In the genomic region with DNA sequence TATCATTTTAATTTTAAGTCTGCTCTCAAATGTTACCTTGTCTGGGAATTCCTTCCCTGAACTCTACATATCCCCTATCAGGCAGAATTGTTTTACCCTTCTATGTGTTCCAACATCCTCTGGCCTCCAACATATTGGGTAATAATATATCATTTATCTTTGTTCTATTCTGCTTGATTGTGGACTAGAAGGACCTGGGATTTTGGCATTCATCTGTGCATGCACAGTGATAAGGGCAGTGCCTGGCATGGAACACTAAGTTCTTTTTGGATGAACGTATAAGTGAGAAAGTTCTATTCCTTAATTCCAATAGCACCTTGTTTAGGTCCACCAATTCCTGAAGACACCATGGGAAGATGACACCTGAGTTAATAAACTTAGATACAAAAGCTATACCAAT, we compare ENCODE assay signal across 27 cellular contexts. TPM values are rescaled to one million over a fixed set of nuclear protein-coding genes. Genes with fewer than 3 reads are reported as not detected.
DNase-seq lines count a peak whose midpoint lies in the region; ATAC-seq and TF ChIP-seq lines count a peak whose summit lies in the region.
"Had no signal": no experiment of that assay in that cellular context is flagged by ENCODE, and none has a peak within 500 bp of the region (broad histone marks: within the 10 kb centered on the region; RNA-seq: fewer than 3 reads in every experiment).

No MANE protein-coding gene starts in this region.

- no peaks in the 10 kb centered on the region for H3K9me3 ChIP-seq in right atrium auricular region
- no peaks in the 10 kb centered on the region for H3K9me3 ChIP-seq in body of pancreas
- H3K9me3 ChIP-seq in testis, result no peaks in the 10 kb centered on the region
- H3K9me3 ChIP-seq: BE2C, BLaER1 had no signal

- H3K4me3 ChIP-seq in right atrium auricular region, result no peak overlapping the region
- H3K4me3 ChIP-seq in body of pancreas, result no peak overlapping the region
- no peak overlapping the region for H3K4me3 ChIP-seq in testis
- H3K4me3 ChIP-seq: BLaER1, GM12878 had no signal

- H3K27ac ChIP-seq in right atrium auricular region (no peak overlapping the region), body of pancreas (no peak overlapping the region), testis (peak overlapping the region in 1 of 2 donors; percentile 28)
- H3K27ac ChIP-seq: BLaER1 had no signal

- WGBS in body of pancreas, 2 donors, result 13 to 14% methylated on average over 1 of the region's 1 CpG
- 41 to 42% methylated on average over 1 of the region's 1 CpG for WGBS in testis, 2 donors

- TF ChIP-seq POLR2A in body of pancreas (IDR thresholded peaks at IDR 0.05) (no peak), testis (IDR thresholded peaks at IDR 0.05) (no peak)

- H3K27me3 ChIP-seq in right atrium auricular region (no peaks in the 10 kb centered on the region), body of pancreas (no peaks in the 10 kb centered on the region), testis (no peaks in the 10 kb centered on the region)
- H3K27me3 ChIP-seq: BE2C, BLaER1 had no signal

- H3K4me1 ChIP-seq in right atrium auricular region, result no peaks in the 10 kb centered on the region
- peaks cover 15% of the 10 kb centered on the region for H3K4me1 ChIP-seq in body of pancreas
- H3K4me1 ChIP-seq in testis, result peaks cover 4% of the 10 kb centered on the region
- H3K4me1 ChIP-seq: BE2C, BLaER1 had no signal

- intact Hi-C loops in Right ventricle myocardium superior (cut with DNase I) (no loop called here), body of pancreas (cut with DNase I) (no loop called here), testis (cut with DNase I; ENCODE audit: low total_unique reads) (no loop called here)

- no peak for DNase-seq in Right ventricle myocardium superior
- DNase-seq in right atrium auricular region (ENCODE audit: low spot score), result no peak
- peak in 2 of 4 donors; percentile 20 to 27 for DNase-seq in body of pancreas
- peak; percentile 34 for DNase-seq in testis
- DNase-seq in NCI-H2081 (lab: John Stamatoyannopoulos, UW), result no peak
- DNase-seq: 8988T; ACHN; BE2C; C1 segment of cervical spinal cord; CD4-positive, alpha-beta memory T cell; CD4-positive, CD25-positive, alpha-beta regulatory T cell; CD8-positive, alpha-beta memory T cell; COR-L47; DMS 273 treated with DMSO at 0.1 percent for 48 hours; DMS153; DMS53; DMS79; DND-41; EL; GDM1 had no signal

- peak; percentile 56 for ATAC-seq in Right ventricle myocardium superior (ENCODE audit: poor library complexity)
- peak; percentile 71 for ATAC-seq in body of pancreas
- ATAC-seq: GM12878 had no signal

- H3K36me3 ChIP-seq in right atrium auricular region, result no peaks in the 10 kb centered on the region
- no peaks in the 10 kb centered on the region for H3K36me3 ChIP-seq in body of pancreas (replicated peaks in 1 of 2; ENCODE audit: insufficient read depth in 1 of 2, low read depth in 2 of 2)
- no peaks in the 10 kb centered on the region for H3K36me3 ChIP-seq in testis (ENCODE audit: low read depth, missing control alignments)
- H3K36me3 ChIP-seq: BE2C, BLaER1 had no signal

- TF ChIP-seq CTCF in right atrium auricular region (IDR thresholded peaks at IDR 0.05) (no peak), body of pancreas (IDR thresholded peaks at IDR 0.05) (no peak), testis (IDR thresholded peaks at IDR 0.05) (no peak)

RNA-seq across cellular contexts. Expression of a gene that starts 1.2 kb away (rescaled TPM):
- total RNA-seq in Right ventricle myocardium superior (1.0 TPM), right atrium auricular region (under 1 TPM in 1 of 2 donors, not detected in 1; 0.93 TPM), body of pancreas (under 1 TPM; 0.26 to 0.33 TPM), testis (1 to 10 TPM in 1 of 2 donors, under 1 TPM in 1; 0.39 to 2.6 TPM)
- polyA plus RNA-seq in testis (ENCODE audit: insufficient read depth, low read depth, low replicate concordance), result 2.0 TPM
- total RNA-seq: A673; CD4-positive, alpha-beta memory T cell; CD8-positive, alpha-beta memory T cell; Daoy; G401; GM12878 had no signal
- polyA plus RNA-seq: AG04450; CD4-positive, alpha-beta memory T cell; CD4-positive, CD25-positive, alpha-beta regulatory T cell; CD8-positive, alpha-beta memory T cell; GM12878 had no signal

RNA-seq across cellular contexts. Expression of a gene that starts 30.8 kb away (rescaled TPM):
- total RNA-seq in Right ventricle myocardium superior (not detected), right atrium auricular region (not detected), body of pancreas (not detected), testis (1 to 10 TPM; 1.2 to 1.7 TPM)
- 0.63 TPM for polyA plus RNA-seq in testis (ENCODE audit: insufficient read depth, low read depth, low replicate concordance)
- total RNA-seq: A673; CD4-positive, alpha-beta memory T cell; CD8-positive, alpha-beta memory T cell; Daoy; G401 had no signal
- polyA plus RNA-seq: AG04450; CD4-positive, CD25-positive, alpha-beta regulatory T cell; GM12878 had no signal

RNA-seq across cellular contexts. Expression of a gene that starts 47.0 kb away (rescaled TPM):
- total RNA-seq in Right ventricle myocardium superior (not detected), right atrium auricular region (not detected), body of pancreas (not detected), testis (10 to 100 TPM; 50.2 to 73.2 TPM)
- polyA plus RNA-seq in testis (ENCODE audit: insufficient read depth, low read depth, low replicate concordance), result 41.9 TPM
- total RNA-seq: A673; CD4-positive, alpha-beta memory T cell; CD4-positive, CD25-positive, alpha-beta regulatory T cell; CD8-positive, alpha-beta memory T cell; Daoy; G401; GM12878 had no signal
- polyA plus RNA-seq: AG04450; CD14-positive monocyte; CD4-positive, alpha-beta memory T cell; CD4-positive, CD25-positive, alpha-beta regulatory T cell; CD8-positive, alpha-beta memory T cell; GM12878 had no signal

Comparison
In these comparisons a context has a peak if more than half of its experiments do, and no peak if none do; other contexts are left out.
1. RNA of a gene that starts 47.0 kb away (total RNA-seq): 50.2 to 73.2 TPM in testis; not detected in Right ventricle myocardium superior (single experiment), not detected in right atrium auricular region and not detected in body of pancreas; every median in the first group is over 10 times any median in the second.